10 cellular contexts compared by ENCODE assay signal in the genomic region with DNA sequence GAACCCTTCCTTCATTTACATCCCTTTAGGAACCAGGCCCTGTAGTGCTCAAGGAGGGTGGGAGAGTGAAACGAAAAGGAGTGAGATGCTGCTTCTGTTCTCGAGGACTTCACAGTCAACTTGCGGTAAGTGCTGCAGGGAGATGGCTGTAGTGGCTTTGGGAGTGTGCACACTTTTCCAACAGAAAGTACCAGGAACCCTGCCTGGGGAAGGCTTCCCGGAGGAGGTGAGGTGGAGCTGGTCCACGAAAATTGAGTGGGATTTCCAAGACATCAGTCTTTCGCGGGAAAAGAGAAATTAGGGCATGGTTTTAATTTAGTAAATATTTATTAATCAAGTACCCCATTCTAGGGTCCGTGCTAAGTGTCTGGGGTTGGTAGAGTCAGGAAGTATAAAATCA.
DNase-seq lines count a peak whose midpoint lies in the region; ATAC-seq lines count a peak whose summit lies in the region.
"Had no signal": no experiment of that assay in that cellular context is flagged by ENCODE, and none has a peak within 500 bp of the region (broad histone marks: within the 10 kb centered on the region; RNA-seq: fewer than 3 reads in every experiment).

No MANE protein-coding gene starts in this region.

- peaks cover 38% of the 10 kb centered on the region for H3K4me1 ChIP-seq in adipocyte (ENCODE audit: control insufficient read depth, insufficient read depth, low read length)

- peaks cover 49% of the 10 kb centered on the region for H3K27me3 ChIP-seq in adipocyte (replicated peaks; ENCODE audit: control insufficient read depth, insufficient read depth, low read length)

- H3K27me3 Mint-ChIP-seq in stimulated activated naive CD8-positive, alpha-beta T cell treated with anti-CD3 and anti-CD28 coated beads, Interleukin-15, Interleukin-2, amounts not matched to agents 100 ng/mL and 50 ng/mL, for 24 hours: peaks cover 64% of the 10 kb centered on the region
- peaks cover 41% of the 10 kb centered on the region for H3K27me3 Mint-ChIP-seq in memory B cell

- DNase-seq in stimulated activated naive CD8-positive, alpha-beta T cell treated with anti-CD3 and anti-CD28 coated beads, Interleukin-15, Interleukin-2, amounts not matched to agents 100 U/mL and 50 U/mL, for 24 hours: no peak
- DNase-seq in adipocyte (ENCODE audit: low read depth) (no peak), memory B cell (ENCODE audit: low spot score in 2 of 2) (no peak), HUDEP-2 (lab: John Stamatoyannopoulos, UW; ENCODE audit: unreplicated experiment in 76 of 76) (no peak), RKO (ENCODE audit: low spot score) (no peak)
- DNase-seq: NCI-H524 treated with DMSO at 0.1 percent for 48 hours had no signal

- no peak overlapping the region for H3K27ac Mint-ChIP-seq in stimulated activated naive CD8-positive, alpha-beta T cell treated with anti-CD3 and anti-CD28 coated beads, Interleukin-15, Interleukin-2, amounts not matched to agents 100 ng/mL and 50 ng/mL, for 24 hours
- H3K27ac Mint-ChIP-seq in memory B cell: no peak overlapping the region

- H3K9ac ChIP-seq in adipocyte (ENCODE audit: low read length): no peak overlapping the region

- H3K4me3 ChIP-seq in adipocyte (ENCODE audit: low read length): peak overlapping the region; percentile 82

- no peak for ATAC-seq in stimulated activated naive CD8-positive, alpha-beta T cell treated with anti-CD3 and anti-CD28 coated beads, Interleukin-15, Interleukin-2, amounts not matched to agents 100 U/mL and 50 U/mL, for 24 hours
- ATAC-seq in memory B cell (ENCODE audit: low read depth): no peak
- ATAC-seq in HG03565 (IDR thresholded peaks at IDR 0.05; ENCODE audit: unreplicated experiment): no peak
- ATAC-seq in HG02981 (IDR thresholded peaks at IDR 0.05; ENCODE audit: unreplicated experiment): no peak

- peak overlapping the region; percentile 68 for H3K4me3 Mint-ChIP-seq in stimulated activated naive CD8-positive, alpha-beta T cell treated with anti-CD3 and anti-CD28 coated beads, Interleukin-15, Interleukin-2, amounts not matched to agents 100 ng/mL and 50 ng/mL, for 24 hours
- H3K4me3 Mint-ChIP-seq in memory B cell: peak overlapping the region; percentile 22

- H3K36me3 ChIP-seq in adipocyte (ENCODE audit: control insufficient read depth, insufficient read depth, low read length, severe bottlenecking): no peaks in the 10 kb centered on the region
- H3K36me3 ChIP-seq: cardiac muscle cell had no signal

- H3K9me3 ChIP-seq in adipocyte (ENCODE audit: control insufficient read depth, low read length): no peaks in the 10 kb centered on the region

- no peaks in the 10 kb centered on the region for H3K36me3 Mint-ChIP-seq in stimulated activated naive CD8-positive, alpha-beta T cell treated with anti-CD3 and anti-CD28 coated beads, Interleukin-15, Interleukin-2, amounts not matched to agents 100 ng/mL and 50 ng/mL, for 24 hours (ENCODE audit: low read depth)
- H3K36me3 Mint-ChIP-seq in memory B cell: no peaks in the 10 kb centered on the region

- no peaks in the 10 kb centered on the region for H3K9me3 Mint-ChIP-seq in stimulated activated naive CD8-positive, alpha-beta T cell treated with anti-CD3 and anti-CD28 coated beads, Interleukin-15, Interleukin-2, amounts not matched to agents 100 ng/mL and 50 ng/mL, for 24 hours
- H3K9me3 Mint-ChIP-seq in memory B cell: no peaks in the 10 kb centered on the region

- peaks cover 54% of the 10 kb centered on the region for H3K4me1 Mint-ChIP-seq in stimulated activated naive CD8-positive, alpha-beta T cell treated with anti-CD3 and anti-CD28 coated beads, Interleukin-15, Interleukin-2, amounts not matched to agents 100 ng/mL and 50 ng/mL, for 24 hours (ENCODE audit: low read depth)
- peaks cover 39% of the 10 kb centered on the region for H3K4me1 Mint-ChIP-seq in memory B cell
